8 cellular contexts compared by ENCODE assay signal in genomic region chr6:31068738-31069340, GRCh38. TPM values are rescaled to one million over a fixed set of nuclear protein-coding genes. Genes with fewer than 3 reads are reported as not detected.
DNase-seq lines count a peak whose midpoint lies in the region; ATAC-seq and TF ChIP-seq lines count a peak whose summit lies in the region.

No MANE protein-coding gene starts in this region.

- WGBS in suprapubic skin = 55% methylated on average over 13 of the region's 13 CpGs

- H3K4me1 Mint-ChIP-seq in activated T-helper 1 cell treated with anti-CD3 and anti-CD28 coated beads, Interleukin-12 subunit alpha, Interleukin-12 subunit beta, Interleukin-2, Interleukin-4 antibody, amounts not matched to agents 30 ng/mL and 10 ng/mL and 1 ng/mL, durations not matched to agents 14 hours and 24 hours and 36 hours (ENCODE audit: low read depth) = no peaks in the 10 kb centered on the region

- TF ChIP-seq EP300 in suprapubic skin (IDR thresholded peaks at IDR 0.05) = no peak

- DNase-seq in ELF-1 (ENCODE audit: low read depth, low spot score) (peak; percentile 86), KG1 (lab: John Stamatoyannopoulos, UW) (peak; percentile 18), RWPE1 (ENCODE audit: low spot score) (peak; percentile 80), fibroblast of villous mesenchyme (ENCODE audit: low read depth) (peak; percentile 80), suprapubic skin (ENCODE audit: low spot score in 2 of 2) (peak; percentile 75 to 84)
- DNase-seq in activated T-helper 1 cell treated with anti-CD3 and anti-CD28 coated beads, Interleukin-12 subunit alpha, Interleukin-12 subunit beta, Interleukin-2, Interleukin-4 antibody, amounts not matched to agents 30 ng/mL and 10 ng/mL and 1 ng/mL, durations not matched to agents 14 hours and 24 hours and 36 hours (ENCODE audit: low spot score) = peak; percentile 53

- TF ChIP-seq CTCF in RWPE1 (conservative IDR thresholded peaks at IDR 0.05; ENCODE audit: low read depth) (peak; percentile 91), fibroblast of villous mesenchyme (IDR thresholded peaks at IDR 0.05; ENCODE audit: insufficient read depth, low read depth, low read length) (peak; percentile 93), neutrophil (IDR thresholded peaks at IDR 0.05) (peak; percentile 57), suprapubic skin (IDR thresholded peaks at IDR 0.05) (peak; percentile 41 to 86)

- H3K4me3 ChIP-seq in fibroblast of villous mesenchyme (ENCODE audit: low read depth, low read length) (no peak overlapping the region), neutrophil (ENCODE audit: low read depth in 1 of 2, low read length in 1 of 2) (no peak overlapping the region), suprapubic skin (no peak overlapping the region)

- no peak overlapping the region for H3K27ac ChIP-seq in RWPE1
- no peak overlapping the region for H3K27ac ChIP-seq in neutrophil
- H3K27ac ChIP-seq in suprapubic skin = no peak overlapping the region

- intact Hi-C loops in activated T-helper 1 cell treated with anti-CD3 and anti-CD28 coated beads, Interleukin-12 subunit alpha, Interleukin-12 subunit beta, Interleukin-2, Interleukin-4 antibody, amounts not matched to agents 30 ng/mL and 10 ng/mL and 1 ng/mL, durations not matched to agents 14 hours and 24 hours and 36 hours (cut with micrococcal nuclease) = loop anchor here (1.0 kb wide), 1 partner anchor 154 kb away; no protein-coding TSS in a partner anchor

- no peaks in the 10 kb centered on the region for H3K36me3 ChIP-seq in neutrophil
- H3K36me3 ChIP-seq in suprapubic skin = no peaks in the 10 kb centered on the region

- H3K27me3 Mint-ChIP-seq in activated T-helper 1 cell treated with anti-CD3 and anti-CD28 coated beads, Interleukin-12 subunit alpha, Interleukin-12 subunit beta, Interleukin-2, Interleukin-4 antibody, amounts not matched to agents 30 ng/mL and 10 ng/mL and 1 ng/mL, durations not matched to agents 14 hours and 24 hours and 36 hours (ENCODE audit: insufficient read depth) = no peaks in the 10 kb centered on the region

- no peaks in the 10 kb centered on the region for H3K9me3 Mint-ChIP-seq in activated T-helper 1 cell treated with anti-CD3 and anti-CD28 coated beads, Interleukin-12 subunit alpha, Interleukin-12 subunit beta, Interleukin-2, Interleukin-4 antibody, amounts not matched to agents 30 ng/mL and 10 ng/mL and 1 ng/mL, durations not matched to agents 14 hours and 24 hours and 36 hours

- ATAC-seq in HG02759 (IDR thresholded peaks at IDR 0.05; ENCODE audit: unreplicated experiment) = no peak

- CTCF ChIA-PET in RWPE1 (lab: Yijun Ruan, JAX) = interaction anchor here (0.6 to 2.1 kb wide), 10 partner anchors 10 to 318 kb away, joined by 3 to 10 read pairs (median 4); no protein-coding TSS in a partner anchor

- no peaks in the 10 kb centered on the region for H3K36me3 Mint-ChIP-seq in activated T-helper 1 cell treated with anti-CD3 and anti-CD28 coated beads, Interleukin-12 subunit alpha, Interleukin-12 subunit beta, Interleukin-2, Interleukin-4 antibody, amounts not matched to agents 30 ng/mL and 10 ng/mL and 1 ng/mL, durations not matched to agents 14 hours and 24 hours and 36 hours (ENCODE audit: low read depth)

- POLR2A ChIA-PET in RWPE1 (lab: Yijun Ruan, JAX; ENCODE audit: low non-redundant PET) = no interaction called here

- TF ChIP-seq POLR2A in suprapubic skin (IDR thresholded peaks at IDR 0.05) = no peak

- H3K27me3 ChIP-seq in neutrophil (peaks cover 13% of the 10 kb centered on the region), suprapubic skin (no peaks in the 10 kb centered on the region)

- no peak overlapping the region for H3K4me3 Mint-ChIP-seq in activated T-helper 1 cell treated with anti-CD3 and anti-CD28 coated beads, Interleukin-12 subunit alpha, Interleukin-12 subunit beta, Interleukin-2, Interleukin-4 antibody, amounts not matched to agents 30 ng/mL and 10 ng/mL and 1 ng/mL, durations not matched to agents 14 hours and 24 hours and 36 hours

- H3K9me3 ChIP-seq in neutrophil (no peaks in the 10 kb centered on the region), suprapubic skin (no peaks in the 10 kb centered on the region)

- no peak overlapping the region for H3K27ac Mint-ChIP-seq in activated T-helper 1 cell treated with anti-CD3 and anti-CD28 coated beads, Interleukin-12 subunit alpha, Interleukin-12 subunit beta, Interleukin-2, Interleukin-4 antibody, amounts not matched to agents 30 ng/mL and 10 ng/mL and 1 ng/mL, durations not matched to agents 14 hours and 24 hours and 36 hours

- H3K4me1 ChIP-seq in neutrophil (ENCODE audit: control insufficient read depth in 1 of 2, insufficient read depth in 1 of 2, low read depth in 1 of 2, low read length in 1 of 2) (no peaks in the 10 kb centered on the region), suprapubic skin (peaks cover 10% of the 10 kb centered on the region)

RNA-seq across cellular contexts. Expression of gene C6orf15, which starts 43.5 kb away (rescaled TPM):
- total RNA-seq in activated T-helper 1 cell treated with anti-CD3 and anti-CD28 coated beads, Interleukin-12 subunit alpha, Interleukin-12 subunit beta, Interleukin-2, Interleukin-4 antibody, amounts not matched to agents 30 ng/mL and 10 ng/mL and 1 ng/mL, durations not matched to agents 14 hours and 24 hours and 36 hours = not detected in 2 replicates
- not detected in 2 replicates for total RNA-seq in fibroblast of villous mesenchyme
- 10 to 100 TPM in 2 of 4 donors, 1 to 10 TPM in 2; 5.5 to 20.7 (median 8.8) TPM for total RNA-seq in suprapubic skin

RNA-seq across cellular contexts. Expression of gene PSORS1C1, which starts 45.8 kb away (rescaled TPM):
- 0.26 TPM in 1 of 2 replicates, not detected in the other for total RNA-seq in activated T-helper 1 cell treated with anti-CD3 and anti-CD28 coated beads, Interleukin-12 subunit alpha, Interleukin-12 subunit beta, Interleukin-2, Interleukin-4 antibody, amounts not matched to agents 30 ng/mL and 10 ng/mL and 1 ng/mL, durations not matched to agents 14 hours and 24 hours and 36 hours
- total RNA-seq in fibroblast of villous mesenchyme (0.97 and 3.0 TPM in 2 replicates), suprapubic skin (10 to 100 TPM in 1 of 4 donors, 1 to 10 TPM in 3; 4.1 to 15.8 (median 5.5) TPM)

RNA-seq across cellular contexts. Expression of gene CDSN, which starts 51.4 kb away (rescaled TPM):
- total RNA-seq in activated T-helper 1 cell treated with anti-CD3 and anti-CD28 coated beads, Interleukin-12 subunit alpha, Interleukin-12 subunit beta, Interleukin-2, Interleukin-4 antibody, amounts not matched to agents 30 ng/mL and 10 ng/mL and 1 ng/mL, durations not matched to agents 14 hours and 24 hours and 36 hours = not detected in 2 replicates
- total RNA-seq in fibroblast of villous mesenchyme (not detected in 2 replicates), suprapubic skin (100 to 1,000 TPM in 3 of 4 donors, 10 to 100 TPM in 1; 16.3 to 598 (median 403) TPM)

RNA-seq across cellular contexts. Expression of gene MUC22, which starts 58.6 kb away (rescaled TPM):
- total RNA-seq in activated T-helper 1 cell treated with anti-CD3 and anti-CD28 coated beads, Interleukin-12 subunit alpha, Interleukin-12 subunit beta, Interleukin-2, Interleukin-4 antibody, amounts not matched to agents 30 ng/mL and 10 ng/mL and 1 ng/mL, durations not matched to agents 14 hours and 24 hours and 36 hours = not detected in 2 replicates
- not detected in 2 replicates for total RNA-seq in fibroblast of villous mesenchyme
- total RNA-seq in suprapubic skin = under 1 TPM in 1 of 4 donors, not detected in 3; 0.18 TPM

Comparison
In these comparisons a context has a peak if more than half of its experiments do, and no peak if none do; other contexts are left out.
1. DNase-seq: peak in every context shown above with its lines; median percentile 86 in ELF-1; 80 in RWPE1; 80 in fibroblast of villous mesenchyme; 80 in suprapubic skin; 53 in activated T-helper 1 cell treated with anti-CD3 and anti-CD28 coated beads, Interleukin-12 subunit alpha, Interleukin-12 subunit beta, Interleukin-2, Interleukin-4 antibody, amounts not matched to agents 30 ng/mL and 10 ng/mL and 1 ng/mL, durations not matched to agents 14 hours and 24 hours and 36 hours; 18 in KG1.
2. RNA of gene CDSN, which starts 51.4 kb away (total RNA-seq): 16.3 to 598 TPM in suprapubic skin; not detected in activated T-helper 1 cell treated with anti-CD3 and anti-CD28 coated beads, Interleukin-12 subunit alpha, Interleukin-12 subunit beta, Interleukin-2, Interleukin-4 antibody, amounts not matched to agents 30 ng/mL and 10 ng/mL and 1 ng/mL, durations not matched to agents 14 hours and 24 hours and 36 hours and not detected in fibroblast of villous mesenchyme; every median in the first group is over 10 times any median in the second.
3. Peak in every context shown above with its lines, with median percentiles within 50 percentile points of each other: CTCF ChIP-seq.